ENCODE assay signal across 1 cellular context in the genomic region with DNA sequence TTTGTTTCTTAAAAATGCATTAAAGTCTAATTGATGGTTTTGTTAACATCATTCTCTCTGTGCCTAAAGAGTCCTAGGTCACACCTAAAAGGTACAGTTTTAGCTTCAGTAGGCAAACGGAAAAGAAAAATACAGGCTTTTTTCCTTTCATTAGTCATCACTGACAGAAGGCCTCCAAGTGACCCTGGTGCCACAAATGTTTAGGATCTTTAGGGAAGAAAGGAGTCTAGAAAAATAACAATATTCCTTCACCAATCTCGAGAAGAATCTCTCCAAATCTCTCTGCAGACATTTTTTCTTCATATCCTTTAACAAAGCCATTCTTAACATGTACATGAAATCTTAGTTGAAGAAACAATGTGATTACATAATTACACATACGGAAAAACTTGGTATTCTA.
TF ChIP-seq lines count a peak whose summit lies in the region.

No MANE protein-coding gene starts in this region.

TF ChIP-seq in IMR-90, 13 proteins besides CTCF, POLR2A, EP300 and RAD21 (continued from another document):
- TF ChIP-seq MXI1 (IDR thresholded peaks at IDR 0.05; ENCODE audit: borderline replicate concordance, low read depth, low read length) (no peak), RCOR1 (IDR thresholded peaks at IDR 0.05; ENCODE audit: insufficient replicate concordance, low read length) (no peak), CHD1 (IDR thresholded peaks at IDR 0.05; ENCODE audit: low read depth, low read length) (no peak), SMC3 (IDR thresholded peaks at IDR 0.05; ENCODE audit: low read depth, low read length) (no peak), FOS (IDR thresholded peaks at IDR 0.05; ENCODE audit: low read depth, low read length) (no peak), MAZ (IDR thresholded peaks at IDR 0.05; ENCODE audit: borderline replicate concordance, low read depth, low read length) (no peak), BHLHE40 (IDR thresholded peaks at IDR 0.05; ENCODE audit: low read depth, low read length) (no peak)
